In genomic region chr17:59521465-59522126, GRCh38 we compare ENCODE assay signal across 9 cellular contexts. TPM values are rescaled to one million over a fixed set of nuclear protein-coding genes. Genes with fewer than 3 reads are reported as not detected.
DNase-seq lines count a peak whose midpoint lies in the region; ATAC-seq and TF ChIP-seq lines count a peak whose summit lies in the region.
"Had no signal": no experiment of that assay in that cellular context is flagged by ENCODE, and none has a peak within 500 bp of the region (broad histone marks: within the 10 kb centered on the region; RNA-seq: fewer than 3 reads in every experiment).

No MANE protein-coding gene starts in this region.

- 57% methylated on average over 12 of the region's 12 CpGs for WGBS in suprapubic skin

- no peak overlapping the region for H3K27ac ChIP-seq in CD4-positive, CD25-positive, alpha-beta regulatory T cell (ENCODE audit: insufficient read depth, low read length, poor library complexity, severe bottlenecking)
- H3K27ac ChIP-seq in Peyer's patch: peak overlapping the region in 1 of 4 donors; percentile 10
- no peak overlapping the region for H3K27ac ChIP-seq in fibroblast of lung (ENCODE audit: insufficient read depth, low read length)
- no peak overlapping the region for H3K27ac ChIP-seq in neural progenitor cell
- H3K27ac ChIP-seq in suprapubic skin: no peak overlapping the region

- peak overlapping the region; percentile 79 for H2AFZ ChIP-seq in fibroblast of lung (ENCODE audit: low read length)
- H2AFZ ChIP-seq in neural progenitor cell (replicated peaks): peak overlapping the region; percentile 85

- no peaks in the 10 kb centered on the region for H3K36me3 ChIP-seq in CD4-positive, CD25-positive, alpha-beta regulatory T cell (ENCODE audit: control insufficient read depth, insufficient read depth, low read length)
- H3K36me3 ChIP-seq in Peyer's patch: no peaks in the 10 kb centered on the region
- H3K36me3 ChIP-seq in fibroblast of lung (ENCODE audit: control insufficient read depth, insufficient read depth, low read length): no peaks in the 10 kb centered on the region
- H3K36me3 ChIP-seq in neural progenitor cell: no peaks in the 10 kb centered on the region
- H3K36me3 ChIP-seq in suprapubic skin: no peaks in the 10 kb centered on the region

- no peak overlapping the region for H3K27ac Mint-ChIP-seq in CD4-positive, CD25-positive, alpha-beta regulatory T cell
- H3K27ac Mint-ChIP-seq in HFFc6 (peak overlapping the region; percentile 36; the same call in 1 of the 2 replicates), neural progenitor cell (no peak overlapping the region)

- no peaks in the 10 kb centered on the region for H4K20me1 ChIP-seq in fibroblast of lung (ENCODE audit: control insufficient read depth, extremely low read depth, insufficient read depth, low read length)
- H4K20me1 ChIP-seq in neural progenitor cell (ENCODE audit: low read depth): no peaks in the 10 kb centered on the region

- H3K4me1 ChIP-seq in CD4-positive, CD25-positive, alpha-beta regulatory T cell (ENCODE audit: control insufficient read depth, insufficient read depth, low read length, poor library complexity, severe bottlenecking): no peaks in the 10 kb centered on the region
- no peaks in the 10 kb centered on the region for H3K4me1 ChIP-seq in Peyer's patch
- peaks cover 2% of the 10 kb centered on the region for H3K4me1 ChIP-seq in fibroblast of lung (ENCODE audit: control insufficient read depth, extremely low read depth, insufficient read depth, low read length)
- no peaks in the 10 kb centered on the region for H3K4me1 ChIP-seq in neural progenitor cell
- no peaks in the 10 kb centered on the region for H3K4me1 ChIP-seq in suprapubic skin

- peaks cover 0 to 7% (median 5%) of the 10 kb centered on the region in 4 donors for H3K4me1 Mint-ChIP-seq in CD4-positive, CD25-positive, alpha-beta regulatory T cell
- H3K4me1 Mint-ChIP-seq in HFFc6 (ENCODE audit: low read depth) (peaks cover 7% of the 10 kb centered on the region), neural progenitor cell (no peaks in the 10 kb centered on the region)
- peaks cover 1% of the 10 kb centered on the region for H3K4me1 Mint-ChIP-seq in activated T-cell treated with anti-CD3 and anti-CD28 coated beads, Interleukin-2, amount 50 U/mL, for 4 hours (ENCODE audit: low read depth)

- no peak overlapping the region for H3K4me3 ChIP-seq in CD4-positive, CD25-positive, alpha-beta regulatory T cell (ENCODE audit: low read depth, low read length)
- H3K4me3 ChIP-seq in Peyer's patch (no peak overlapping the region), fibroblast of lung (replicated peaks in 1 of 4; ENCODE audit: control extremely low read depth in 1 of 4, insufficient read depth in 1 of 4, low read depth in 3 of 4, low read length in 4 of 4) (no peak overlapping the region), neural progenitor cell (no peak overlapping the region), suprapubic skin (no peak overlapping the region)

- no peaks in the 10 kb centered on the region for H3K9me3 Mint-ChIP-seq in CD4-positive, CD25-positive, alpha-beta regulatory T cell
- H3K9me3 Mint-ChIP-seq in HFFc6 (no peaks in the 10 kb centered on the region), neural progenitor cell (no peaks in the 10 kb centered on the region)
- H3K9me3 Mint-ChIP-seq in activated T-cell treated with anti-CD3 and anti-CD28 coated beads, Interleukin-2, amount 50 U/mL, for 4 hours: no peaks in the 10 kb centered on the region
- H3K9me3 Mint-ChIP-seq: IgD-negative memory B cell had no signal

- H3K9me3 ChIP-seq in CD4-positive, CD25-positive, alpha-beta regulatory T cell (ENCODE audit: control insufficient read depth in 2 of 2, low read length in 2 of 2): no peaks in the 10 kb centered on the region
- H3K9me3 ChIP-seq in Peyer's patch: no peaks in the 10 kb centered on the region
- H3K9me3 ChIP-seq in fibroblast of lung (ENCODE audit: control insufficient read depth, insufficient read depth, low read depth, low read length): no peaks in the 10 kb centered on the region
- H3K9me3 ChIP-seq in neural progenitor cell (ENCODE audit: low read depth): no peaks in the 10 kb centered on the region
- H3K9me3 ChIP-seq in suprapubic skin: no peaks in the 10 kb centered on the region

- peaks cover 7% of the 10 kb centered on the region for H3K27me3 ChIP-seq in CD4-positive, CD25-positive, alpha-beta regulatory T cell (ENCODE audit: control insufficient read depth, insufficient read depth, low read length)
- H3K27me3 ChIP-seq in Peyer's patch (no peaks in the 10 kb centered on the region), fibroblast of lung (ENCODE audit: control insufficient read depth, insufficient read depth, low read length) (no peaks in the 10 kb centered on the region), neural progenitor cell (no peaks in the 10 kb centered on the region), suprapubic skin (no peaks in the 10 kb centered on the region)

- no peaks in the 10 kb centered on the region for H3F3A ChIP-seq in neural progenitor cell (ENCODE audit: low read depth)

- H3K36me3 Mint-ChIP-seq in CD4-positive, CD25-positive, alpha-beta regulatory T cell: no peaks in the 10 kb centered on the region
- H3K36me3 Mint-ChIP-seq in HFFc6 (ENCODE audit: low read depth) (no peaks in the 10 kb centered on the region), neural progenitor cell (no peaks in the 10 kb centered on the region)
- no peaks in the 10 kb centered on the region for H3K36me3 Mint-ChIP-seq in activated T-cell treated with anti-CD3 and anti-CD28 coated beads, Interleukin-2, amount 50 U/mL, for 4 hours (ENCODE audit: insufficient read depth)
- H3K36me3 Mint-ChIP-seq: IgD-negative memory B cell had no signal

- no peak overlapping the region for H3K4me3 Mint-ChIP-seq in CD4-positive, CD25-positive, alpha-beta regulatory T cell
- peak overlapping the region; percentile 57 for H3K4me3 Mint-ChIP-seq in HFFc6
- no peak overlapping the region for H3K4me3 Mint-ChIP-seq in activated T-cell treated with anti-CD3 and anti-CD28 coated beads, Interleukin-2, amount 50 U/mL, for 4 hours
- H3K4me3 Mint-ChIP-seq in neural progenitor cell: no peak overlapping the region

- H3K27me3 Mint-ChIP-seq in CD4-positive, CD25-positive, alpha-beta regulatory T cell: peaks cover 29% of the 10 kb centered on the region
- peaks cover 11% of the 10 kb centered on the region for H3K27me3 Mint-ChIP-seq in HFFc6 (ENCODE audit: insufficient read depth)
- peaks cover 8% of the 10 kb centered on the region for H3K27me3 Mint-ChIP-seq in activated T-cell treated with anti-CD3 and anti-CD28 coated beads, Interleukin-2, amount 50 U/mL, for 4 hours (ENCODE audit: low read depth)
- H3K27me3 Mint-ChIP-seq in neural progenitor cell (ENCODE audit: insufficient read depth, low read depth): no peaks in the 10 kb centered on the region

- H3K79me2 ChIP-seq in fibroblast of lung (ENCODE audit: control insufficient read depth, insufficient read depth, low read length) (no peaks in the 10 kb centered on the region), neural progenitor cell (ENCODE audit: low read depth) (no peaks in the 10 kb centered on the region)

- TF ChIP-seq EP300 in suprapubic skin (IDR thresholded peaks at IDR 0.05): no peak

- TF ChIP-seq POLR2A in Peyer's patch (IDR thresholded peaks at IDR 0.05) (no peak), suprapubic skin (IDR thresholded peaks at IDR 0.05) (no peak)

- H3K9ac ChIP-seq in fibroblast of lung (ENCODE audit: insufficient read depth, low read length) (no peak overlapping the region), neural progenitor cell (no peak overlapping the region)

- TF ChIP-seq CTCF in HFFc6 (IDR thresholded peaks at IDR 0.05): peak; percentile 96
- TF ChIP-seq CTCF in Peyer's patch (IDR thresholded peaks at IDR 0.05): peak; percentile 54 to 86 (median 83)
- peak; percentile 82 to 92 for TF ChIP-seq CTCF in fibroblast of lung (conservative IDR thresholded peaks at IDR 0.05 in 1 of 2, IDR thresholded peaks at IDR 0.05 in 1 of 2; ENCODE audit: low read depth in 1 of 2, low read length in 2 of 2)
- TF ChIP-seq CTCF in neural progenitor cell (IDR thresholded peaks at IDR 0.05): peak; percentile 92
- TF ChIP-seq CTCF in suprapubic skin (IDR thresholded peaks at IDR 0.05): peak; percentile 60 to 81

- H3K4me2 ChIP-seq in fibroblast of lung (ENCODE audit: extremely low read depth, insufficient read depth, low read length) (peak overlapping the region; percentile 23), neural progenitor cell (no peak overlapping the region)

- DNase-seq in CD4-positive, CD25-positive, alpha-beta regulatory T cell: peak; percentile 31 to 51 (median 50)
- DNase-seq in HFFc6 (peak; percentile 43), Peyer's patch (peak; percentile 28 to 73 (median 64)), fibroblast of lung (ENCODE audit: low read depth in 2 of 2) (peak; percentile 31 to 70), neural progenitor cell (ENCODE audit: low spot score) (peak; percentile 73), suprapubic skin (ENCODE audit: low spot score in 2 of 2) (peak in 1 of 2 donors; percentile 63), cortex of kidney (lab: John Stamatoyannopoulos, UW) (no peak)
- DNase-seq in activated T-cell treated with anti-CD3 and anti-CD28 coated beads, Interleukin-2, amount 50 U/mL, for 4 hours: peak; percentile 52

- peak; percentile 53 to 58 for ATAC-seq in CD4-positive, CD25-positive, alpha-beta regulatory T cell (ENCODE audit: low read depth in 2 of 2)
- peak; percentile 61 to 66 for ATAC-seq in activated T-cell treated with anti-CD3 and anti-CD28 coated beads, Interleukin-2, amount 50 U/mL, for 4 hours

RNA-seq across cellular contexts. Expression of gene DHX40, which starts 43.8 kb away (rescaled TPM):
- 52.2 TPM for total RNA-seq in CD4-positive, CD25-positive, alpha-beta regulatory T cell
- 10 to 100 TPM; 22.3 to 23.4 (median 22.8) TPM for polyA plus RNA-seq in CD4-positive, CD25-positive, alpha-beta regulatory T cell
- total RNA-seq in HFFc6 (2021; fragmentation: NEBNext Ultra II Directional; extraction: Animal tissue kit (Norgen Biotek cat#: 25700)): 10 to 100 TPM; 24.8 to 31.4 (median 28.5) TPM
- total RNA-seq in Peyer's patch: 10 to 100 TPM; 13.3 to 28.1 (median 16.5) TPM
- total RNA-seq in activated T-cell treated with anti-CD3 and anti-CD28 coated beads, Interleukin-2, amount 50 U/mL, for 4 hours: 10 to 100 TPM; 14.5 to 15.3 (median 15.3) TPM
- 58.6 and 70.9 TPM in 2 replicates for total RNA-seq in fibroblast of lung
- polyA plus RNA-seq in fibroblast of lung: 32.6 and 41.9 TPM in 2 replicates
- 23.5 and 25.5 TPM in 2 replicates for polyA plus RNA-seq in fibroblast of lung (2012)
- polyA minus RNA-seq in fibroblast of lung (ENCODE audit: low replicate concordance): 3.8 and 7.0 TPM in 2 replicates
- 81.5 and 108 TPM in 2 replicates for total RNA-seq in neural progenitor cell (ENCODE audit: low replicate concordance)
- 10 to 100 TPM; 30.6 to 42.9 (median 37.4) TPM for total RNA-seq in suprapubic skin
